17 cellular contexts compared by ENCODE assay signal in genomic region chr10:130864951-130865350, GRCh38.
"Had no signal": no experiment of that assay in that cellular context is flagged by ENCODE, and none has a peak within 500 bp of the region (broad histone marks: within the 10 kb centered on the region; RNA-seq: fewer than 3 reads in every experiment).

No MANE protein-coding gene starts in this region.

- H3K4me2 ChIP-seq: SK-N-SH had no signal

- H3K9ac ChIP-seq: SK-N-SH had no signal

- DNase-seq: KBM-7, MV-4-11, NCI-H1048, NCI-H1105, NCI-H1417, NCI-H1436 treated with DMSO at 0.1 percent for 48 hours, NCI-H1694, NCI-H187 treated with DMSO at 0.1 percent for 48 hours, NCI-H2029 treated with DMSO at 0.1 percent for 48 hours, NCI-H345, NCI-H446 treated with DMSO at 0.1 percent for 48 hours, NCI-H510A treated with DMSO at 0.1 percent for 48 hours, NCI-H526, NCI-H748 treated with DMSO at 0.1 percent for 48 hours, SHP77, SK-N-SH had no signal

- H3K27ac ChIP-seq: RWPE1 had no signal
